Comparison of ENCODE assay signal across 1 cellular context in genomic region chr17:4881761-4882555, GRCh38.
TF ChIP-seq lines count a peak whose summit lies in the region.

No MANE protein-coding gene starts in this region.

TF ChIP-seq in endothelial cell of umbilical vein, 7 proteins besides CTCF, POLR2A, EP300 and RAD21 (continued from another document):
- TF ChIP-seq GATA2 (IDR thresholded peaks at IDR 0.05; ENCODE audit: insufficient read depth, insufficient read length, low read depth, low read length) (no peak), MAX (IDR thresholded peaks at IDR 0.05; ENCODE audit: insufficient read depth, insufficient read length) (no peak), EZH2 (IDR thresholded peaks at IDR 0.05; ENCODE audit: borderline replicate concordance, low read depth, low read length, severe bottlenecking) (no peak), FOS (IDR thresholded peaks at IDR 0.05; ENCODE audit: borderline replicate concordance, insufficient read depth, low read length) (no peak), MYC (IDR thresholded peaks at IDR 0.05; ENCODE audit: low read depth, low read length) (no peak)
